In genomic region chr1:143944576-143945240, GRCh38 we compare ENCODE assay signal across 11 cellular contexts. TPM values are rescaled to one million over a fixed set of nuclear protein-coding genes. Genes with fewer than 3 reads are reported as not detected.
DNase-seq lines count a peak whose midpoint lies in the region; ATAC-seq, FAIRE-seq and TF ChIP-seq lines count a peak whose summit lies in the region.
"Not testable (repeated sequence)": the region's sequence is repeated elsewhere in the genome, so short reads cannot be mapped to it uniquely, and the experiment has no call there.
"Had no signal": no experiment of that assay in that cellular context is flagged by ENCODE, and none has a peak within 500 bp of the region (broad histone marks: within the 10 kb centered on the region; RNA-seq: fewer than 3 reads in every experiment).

No MANE protein-coding gene starts in this region.

- TF ChIP-seq RAD21 in IMR-90 (IDR thresholded peaks at IDR 0.05; ENCODE audit: low read length) = not testable (repeated sequence)

- H3K4me2 ChIP-seq in IMR-90 (ENCODE audit: low read depth, low read length); mammary epithelial cell (ENCODE audit: insufficient read depth, low read depth, low read length): not testable (repeated sequence)

- not testable (repeated sequence) for H2BK5ac ChIP-seq in IMR-90 (ENCODE audit: low read depth, low read length, poor library complexity, severe bottlenecking)

- not testable (repeated sequence) for DNase-seq in IMR-90; WTC11 (ENCODE audit: low spot score); mammary epithelial cell; Right ventricle myocardium inferior (ENCODE audit: missing footprints); right cardiac atrium; lower lobe of right lung; pancreas; aorta

- in situ Hi-C loops in IMR-90 (cut with MboI; ENCODE audit: low sequenced_read_pairs); mammary epithelial cell (cut with MboI; ENCODE audit: low sequenced_read_pairs in 2 of 2): not testable (repeated sequence)

- not testable (repeated sequence) for H3K14ac ChIP-seq in IMR-90 (replicated peaks; ENCODE audit: low read depth, low read length)

- not testable (repeated sequence) for H3K4me3 ChIP-seq in IMR-90 (ENCODE audit: insufficient read depth, low read depth, low read length); mammary epithelial cell (replicated peaks in 1 of 3; ENCODE audit: insufficient read depth in 1 of 3, low read depth in 2 of 3, low read length in 3 of 3); right cardiac atrium (ENCODE audit: low read length); lower lobe of right lung; pancreas; aorta (ENCODE audit: low read length in 2 of 2)

- intact Hi-C loops in IMR-90 (cut with micrococcal nuclease); mammary epithelial cell (cut with micrococcal nuclease); Right ventricle myocardium inferior (cut with DNase I); right cardiac atrium (cut with DNase I); lower lobe of right lung (cut with DNase I); pancreas (cut with DNase I); aorta (cut with DNase I): not testable (repeated sequence)

- not testable (repeated sequence) for H3K4me1 ChIP-seq in IMR-90 (ENCODE audit: control insufficient read depth, insufficient read depth, low read length); mammary epithelial cell (ENCODE audit: insufficient read depth, low read length); right cardiac atrium (ENCODE audit: control insufficient read depth, insufficient read depth, low read length); lower lobe of right lung; pancreas; aorta (ENCODE audit: control insufficient read depth in 1 of 2, insufficient read depth in 2 of 2, low read length in 2 of 2)

- BruUV-seq in IMR-90 (replicated peaks; lab: Mats Ljungman, UMichigan) = not testable (repeated sequence)
- BruUV-seq in mammary epithelial cell (replicated peaks; lab: Mats Ljungman, UMichigan) = TSS peak; percentile 99

- not testable (repeated sequence) for FAIRE-seq in pancreas (lab: Jason Lieb, UNC)

- H3K9me1 ChIP-seq in IMR-90 (ENCODE audit: insufficient read depth, low read length) = not testable (repeated sequence)

- not testable (repeated sequence) for H4K8ac ChIP-seq in IMR-90 (ENCODE audit: low read depth in 2 of 2, low read length in 2 of 2)

- not testable (repeated sequence) for H2BK120ac ChIP-seq in IMR-90 (ENCODE audit: low read depth, low read length)

- not testable (repeated sequence) for TF ChIP-seq POLR2A in IMR-90 (IDR thresholded peaks at IDR 0.05; ENCODE audit: low read depth, low read length)

- H4K91ac ChIP-seq in IMR-90 (ENCODE audit: insufficient read depth, low read depth, low read length) = not testable (repeated sequence)

- not testable (repeated sequence) for H3K27ac ChIP-seq in IMR-90 (ENCODE audit: insufficient read depth, low read length); mammary epithelial cell (ENCODE audit: insufficient read depth, low read depth, low read length); right cardiac atrium (ENCODE audit: low read length); lower lobe of right lung; pancreas; aorta (ENCODE audit: low read depth in 1 of 2, low read length in 2 of 2)

- WGBS in IMR-90 (ENCODE audit: extremely low coverage in 2 of 2, insufficient read length in 1 of 2), 2 experiments = no CpG with 5 or more reads among the region's 5 CpGs
- no CpG with 5 or more reads among the region's 5 CpGs for WGBS in mammary epithelial cell (ENCODE audit: low coverage, missing lambda C conversion rate)
- no CpG with 5 or more reads among the region's 5 CpGs for WGBS in right cardiac atrium
- WGBS in pancreas, 2 donors = no CpG with 5 or more reads among the region's 5 CpGs
- WGBS in aorta, 2 donors = no CpG with 5 or more reads among the region's 5 CpGs

- not testable (repeated sequence) for H3K9ac ChIP-seq in IMR-90 (ENCODE audit: low read depth, low read length); mammary epithelial cell (ENCODE audit: insufficient read depth, low read length)

- H3K36me3 Mint-ChIP-seq in WTC11 = not testable (repeated sequence)

- H3K27ac Mint-ChIP-seq in WTC11 = not testable (repeated sequence)

- not testable (repeated sequence) for H4K5ac ChIP-seq in IMR-90 (ENCODE audit: low read depth, low read length)

- not testable (repeated sequence) for H3K4me3 Mint-ChIP-seq in WTC11

- H3K18ac ChIP-seq in IMR-90 (ENCODE audit: low read depth, low read length) = not testable (repeated sequence)

- H3K27me3 ChIP-seq in IMR-90 (ENCODE audit: control insufficient read depth, insufficient read depth, low read length); mammary epithelial cell (ENCODE audit: insufficient read depth, low read length); right cardiac atrium (ENCODE audit: control insufficient read depth, insufficient read depth); lower lobe of right lung (ENCODE audit: low read depth); pancreas; aorta (ENCODE audit: control insufficient read depth in 1 of 2, insufficient read depth in 2 of 2, low read length in 1 of 2): not testable (repeated sequence)

- not testable (repeated sequence) for H3K23ac ChIP-seq in IMR-90 (ENCODE audit: low read depth, low read length)

- not testable (repeated sequence) for H2AFZ ChIP-seq in IMR-90 (replicated peaks; ENCODE audit: low read length, poor library complexity); mammary epithelial cell (ENCODE audit: low read depth, low read length)

- H3K79me1 ChIP-seq in IMR-90 (ENCODE audit: low read depth in 1 of 2, low read length in 2 of 2) = not testable (repeated sequence)

- TF ChIP-seq CTCF in IMR-90 (conservative IDR thresholded peaks at IDR 0.05; ENCODE audit: low read depth, low read length); WTC11 (IDR thresholded peaks at IDR 0.05); mammary epithelial cell (conservative IDR thresholded peaks at IDR 0.05 in 1 of 2, IDR thresholded peaks at IDR 0.05 in 1 of 2; ENCODE audit: extremely low read depth in 1 of 2, insufficient read depth in 1 of 2, low read depth in 1 of 2, low read length in 2 of 2); lower lobe of right lung (IDR thresholded peaks at IDR 0.05); pancreas (IDR thresholded peaks at IDR 0.05): not testable (repeated sequence)

- not testable (repeated sequence) for H2BK20ac ChIP-seq in IMR-90 (ENCODE audit: low read depth, low read length)

- ATAC-seq in IMR-90 (ENCODE audit: low read depth) = peak; percentile 16; the same call in 1 of the 2 replicates
- ATAC-seq in WTC11 = 0 out of 2 replicates have a peak, but pooled peaks have one; percentile 22
- ATAC-seq in Right ventricle myocardium inferior = peak; percentile 45
- ATAC-seq in right cardiac atrium = peak; percentile 54 to 57
- peak; percentile 71 to 78 for ATAC-seq in lower lobe of right lung
- peak in 3 of 4 donors; percentile 50 to 75 (median 64) for ATAC-seq in pancreas
- ATAC-seq in aorta (ENCODE audit: low FRiP score) = peak; percentile 69

- H2AK5ac ChIP-seq in IMR-90 (ENCODE audit: low read depth, low read length) = not testable (repeated sequence)

- not testable (repeated sequence) for H2BK15ac ChIP-seq in IMR-90 (ENCODE audit: low read depth, low read length)

- POLR2A ChIA-PET in IMR-90 (lab: Charles Lee; ENCODE audit: unreplicated experiment); WTC11 (lab: Charles Lee): not testable (repeated sequence)

- not testable (repeated sequence) for H3K9me3 Mint-ChIP-seq in WTC11

- not testable (repeated sequence) for H3K4ac ChIP-seq in IMR-90 (ENCODE audit: low read depth, low read length)

- dilution Hi-C loops in IMR-90 (cut with HindIII; ENCODE audit: low sequenced_read_pairs, unreplicated experiment); mammary epithelial cell (cut with HindIII; ENCODE audit: low sequenced_read_pairs): not testable (repeated sequence)

- H3K9me3 ChIP-seq in IMR-90 (ENCODE audit: control insufficient read depth, insufficient read depth, low read length); mammary epithelial cell (replicated peaks; ENCODE audit: insufficient read depth, low read length); right cardiac atrium (ENCODE audit: control insufficient read depth, low read length); lower lobe of right lung; pancreas; aorta (ENCODE audit: control insufficient read depth, low read length): not testable (repeated sequence)

- not testable (repeated sequence) for H3K56ac ChIP-seq in IMR-90 (ENCODE audit: extremely low read depth, insufficient read depth, low read length)

- not testable (repeated sequence) for H3K4me1 Mint-ChIP-seq in WTC11

- H3K27me3 Mint-ChIP-seq in WTC11 (ENCODE audit: low read depth) = not testable (repeated sequence)

- not testable (repeated sequence) for H2AK9ac ChIP-seq in IMR-90 (replicated peaks; ENCODE audit: low read depth, low read length, poor library complexity)

- not testable (repeated sequence) for H4K20me1 ChIP-seq in IMR-90 (ENCODE audit: insufficient read depth, low read length); mammary epithelial cell (ENCODE audit: insufficient read depth, low read length)

- CTCF ChIA-PET in IMR-90 (lab: Yijun Ruan, JAX); WTC11 (lab: Charles Lee); mammary epithelial cell (lab: Charles Lee; ENCODE audit: low non-redundant PET): not testable (repeated sequence)

- H3K36me3 ChIP-seq in IMR-90 (ENCODE audit: control insufficient read depth, insufficient read depth, low read length); mammary epithelial cell (ENCODE audit: insufficient read depth, low read length); lower lobe of right lung; pancreas; aorta (ENCODE audit: control insufficient read depth in 1 of 2, insufficient read depth in 2 of 2, low read length in 1 of 2): not testable (repeated sequence)

- H3K79me2 ChIP-seq in mammary epithelial cell (ENCODE audit: insufficient read depth, low read length) = not testable (repeated sequence)

RNA-seq across cellular contexts. Expression of gene FAM72C, which starts 27.1 kb away (rescaled TPM):
- total RNA-seq in IMR-90 (2012; rRNA removed) (0.72 and 0.83 TPM in 2 replicates), WTC11 (2021) (14.7 to 17.5 TPM (median 15.7 TPM) in 3 replicates), mammary epithelial cell (1 to 10 TPM in 1 of 2 donors, not detected in 1; 3.2 TPM), Right ventricle myocardium inferior (0.14 TPM), right cardiac atrium (not detected), lower lobe of right lung (not detected), pancreas (under 1 TPM in 3 of 6 donors, not detected in 3; 0.06 to 0.16 (median 0.09) TPM), aorta (not detected)
- polyA plus RNA-seq in IMR-90 (2012; rRNA removed) (1.4 and 1.8 TPM in 2 replicates), mammary epithelial cell (1.0 TPM), right cardiac atrium (0.14 TPM), pancreas (not detected), aorta (under 1 TPM in 1 of 2 donors, not detected in 1; 0.51 TPM)
- polyA plus RNA-seq in IMR-90 (2012; cell fraction: cytosol; rRNA removed) = 0.15 and 0.79 TPM in 2 replicates
- polyA plus RNA-seq in IMR-90 (2012; cell fraction: nucleus; rRNA removed; ENCODE audit: low replicate concordance) = 0.16 and 1.0 TPM in 2 replicates
- polyA minus RNA-seq in mammary epithelial cell = 3.4 TPM
- total RNA-seq: Caco-2; CD4-positive, alpha-beta T cell; HT-29 had no signal

Comparison
In these comparisons a context has a peak if more than half of its experiments do, and no peak if none do; other contexts are left out.
1. ATAC-seq: peak in every context shown above with its lines; median percentile 74 in lower lobe of right lung; 69 in aorta; 64 in pancreas; 56 in right cardiac atrium; 45 in Right ventricle myocardium inferior; 22 in WTC11; 16 in IMR-90.